Comparison of ENCODE assay signal across 23 cellular contexts in the genomic region with DNA sequence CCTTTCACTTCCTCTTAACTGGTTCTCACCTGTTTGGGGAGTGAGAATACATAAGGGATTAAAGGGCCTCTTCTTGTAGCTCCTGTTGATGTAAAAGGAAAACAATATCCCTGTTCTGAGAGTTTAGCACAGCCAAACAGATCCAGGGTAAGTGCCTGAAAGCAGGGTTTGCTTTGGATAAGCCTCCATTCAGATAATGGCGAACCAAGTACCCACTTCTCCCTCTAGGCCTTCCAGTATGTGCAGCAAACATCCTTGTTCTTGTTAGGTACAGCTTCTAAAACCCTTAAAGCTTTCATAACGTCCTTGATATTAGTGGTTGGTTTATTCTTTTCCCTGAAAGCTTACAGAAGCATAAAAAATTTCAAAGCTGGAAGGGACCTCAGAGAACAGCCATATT.
"Had no signal": no experiment of that assay in that cellular context is flagged by ENCODE, and none has a peak within 500 bp of the region (broad histone marks: within the 10 kb centered on the region; RNA-seq: fewer than 3 reads in every experiment).

No MANE protein-coding gene starts in this region.

- H3K27me3 ChIP-seq: colonic mucosa, esophagus squamous epithelium, gastrocnemius medialis, hepatocyte had no signal

- H3K4me3 ChIP-seq: colonic mucosa, esophagus squamous epithelium, gastrocnemius medialis, hepatocyte, lung had no signal

- DNase-seq: cerebellar nuclear complex; colonic mucosa; cortex of kidney; effector CD4-positive, alpha-beta T cell; effector memory CD4-positive, alpha-beta T cell; esophagus squamous epithelium; foreskin fibroblast; foreskin melanocyte; gastrocnemius medialis; glutamatergic neuron; head of caudate nucleus; hypothalamus; immature natural killer cell; islet precursor cell; kidney; kidney glomerular epithelial cell; left colon; left ventricle myocardium superior; mammary epithelial cell; mesendoderm; midbrain had no signal

- H3K4me1 ChIP-seq: colonic mucosa, esophagus squamous epithelium, gastrocnemius medialis had no signal

- ATAC-seq: gastrocnemius medialis, left colon, left ventricle myocardium superior had no signal

- H3K9me3 ChIP-seq: colonic mucosa, esophagus squamous epithelium, gastrocnemius medialis had no signal

- H3K27ac ChIP-seq: colonic mucosa, esophagus squamous epithelium, gastrocnemius medialis, hepatocyte had no signal

- H3K36me3 ChIP-seq: colonic mucosa, esophagus squamous epithelium, gastrocnemius medialis had no signal
